Comparison of ENCODE assay signal across 17 cellular contexts in genomic region chr1:82445827-82446226, GRCh38.
A peak's percentile ranks its signal among the peaks of the same experiment; 100 is the strongest.
DNase-seq lines count a peak whose midpoint lies in the region; ATAC-seq and TF ChIP-seq lines count a peak whose summit lies in the region.
"Had no signal": no experiment of that assay in that cellular context is flagged by ENCODE, and none has a peak within 500 bp of the region (broad histone marks: within the 10 kb centered on the region; RNA-seq: fewer than 3 reads in every experiment).

No MANE protein-coding gene starts in this region.

- intact Hi-C loops in left ventricle myocardium inferior (cut with micrococcal nuclease) (no loop called here), left ventricle myocardium superior (cut with micrococcal nuclease) (no loop called here)

- H3K4me1 Mint-ChIP-seq in nephron = no peaks in the 10 kb centered on the region
- H3K4me1 Mint-ChIP-seq: CD14-positive monocyte; CD8-positive, alpha-beta memory T cell; IgD-negative memory B cell had no signal

- H3K4me3 Mint-ChIP-seq in nephron = no peak overlapping the region
- H3K4me3 Mint-ChIP-seq: CD14-positive monocyte; CD8-positive, alpha-beta memory T cell had no signal

- in situ Hi-C loops in GM13977 (cut with MboI; ENCODE audit: low pct_unique_long_range_greater_than_20kb, low sequenced_read_pairs, unreplicated experiment) = no loop called here

- peak overlapping the region; percentile 15 for H3K4me2 ChIP-seq in fibroblast of lung (ENCODE audit: extremely low read depth, insufficient read depth, low read length)

- no peaks in the 10 kb centered on the region for H3K79me2 ChIP-seq in fibroblast of lung (ENCODE audit: control insufficient read depth, insufficient read depth, low read length)

- H3K9me3 ChIP-seq in left ventricle myocardium inferior (replicated peaks) = no peaks in the 10 kb centered on the region
- H3K9me3 ChIP-seq in fibroblast of lung (ENCODE audit: control insufficient read depth, insufficient read depth, low read depth, low read length) = no peaks in the 10 kb centered on the region
- H3K9me3 ChIP-seq: Caco-2 had no signal

- no peaks in the 10 kb centered on the region for H3K36me3 ChIP-seq in left ventricle myocardium inferior
- no peaks in the 10 kb centered on the region for H3K36me3 ChIP-seq in fibroblast of lung (ENCODE audit: control insufficient read depth, insufficient read depth, low read length)

- H4K20me1 ChIP-seq in fibroblast of lung (ENCODE audit: control insufficient read depth, extremely low read depth, insufficient read depth, low read length) = no peaks in the 10 kb centered on the region

- H3K27ac ChIP-seq in left ventricle myocardium inferior (replicated peaks) (peak overlapping the region; percentile 18), fibroblast of lung (ENCODE audit: insufficient read depth, low read length) (no peak overlapping the region)
- H3K27ac ChIP-seq: 22Rv1, HL-60 had no signal

- ATAC-seq in left ventricle myocardium superior (no peak), GM18858 (IDR thresholded peaks at IDR 0.05; ENCODE audit: unreplicated experiment) (no peak), HG03139 (IDR thresholded peaks at IDR 0.05; ENCODE audit: unreplicated experiment) (no peak)
- ATAC-seq: HCT116 had no signal

- no peak overlapping the region for H3K4me3 ChIP-seq in left ventricle myocardium inferior
- no peak overlapping the region for H3K4me3 ChIP-seq in fibroblast of lung (replicated peaks in 1 of 4; ENCODE audit: control extremely low read depth in 1 of 4, insufficient read depth in 1 of 4, low read depth in 3 of 4, low read length in 4 of 4)

- no peak for TF ChIP-seq CTCF in left ventricle myocardium inferior (IDR thresholded peaks at IDR 0.05; ENCODE audit: borderline replicate concordance)
- no peak for TF ChIP-seq CTCF in fibroblast of lung (conservative IDR thresholded peaks at IDR 0.05 in 1 of 2, IDR thresholded peaks at IDR 0.05 in 1 of 2; ENCODE audit: low read depth in 1 of 2, low read length in 2 of 2)
- no peak for TF ChIP-seq CTCF in nephron (IDR thresholded peaks at IDR 0.05; ENCODE audit: unreplicated experiment in 3 of 3)
- no peak for TF ChIP-seq CTCF in GM13977 (IDR thresholded peaks at IDR 0.05; ENCODE audit: extremely low read depth, insufficient read depth, missing control alignments)

- no peaks in the 10 kb centered on the region for H3K27me3 Mint-ChIP-seq in nephron (ENCODE audit: low read depth)
- H3K27me3 Mint-ChIP-seq: IgD-negative memory B cell had no signal

- H3K27ac Mint-ChIP-seq in nephron = peak overlapping the region in 2 of 3 experiments; percentile 49 to 83
- H3K27ac Mint-ChIP-seq: CD14-positive monocyte; CD8-positive, alpha-beta memory T cell; IgD-negative memory B cell had no signal

- H3K27me3 ChIP-seq in left ventricle myocardium inferior (ENCODE audit: low read depth) = no peaks in the 10 kb centered on the region
- no peaks in the 10 kb centered on the region for H3K27me3 ChIP-seq in fibroblast of lung (ENCODE audit: control insufficient read depth, insufficient read depth, low read length)

- H3K36me3 Mint-ChIP-seq in nephron (ENCODE audit: low read depth) = no peaks in the 10 kb centered on the region
- H3K36me3 Mint-ChIP-seq: CD14-positive monocyte; CD8-positive, alpha-beta memory T cell; IgD-negative memory B cell had no signal

- H3K4me1 ChIP-seq in left ventricle myocardium inferior = no peaks in the 10 kb centered on the region
- H3K4me1 ChIP-seq in fibroblast of lung (ENCODE audit: control insufficient read depth, extremely low read depth, insufficient read depth, low read length) = no peaks in the 10 kb centered on the region
- H3K4me1 ChIP-seq: Caco-2 had no signal

- no peak for DNase-seq in left ventricle myocardium inferior
- no peak for DNase-seq in left ventricle myocardium superior
- peak; percentile 0 to 56 for DNase-seq in fibroblast of lung (ENCODE audit: low read depth in 2 of 2)
- DNase-seq in GM13977 (ENCODE audit: low spot score) = no peak
- no peak for DNase-seq in HUDEP-2 (lab: John Stamatoyannopoulos, UW; ENCODE audit: unreplicated experiment in 76 of 76)
- DNase-seq: Caco-2; CD8-positive, alpha-beta memory T cell; DND-41; GF-D8 had no signal

- no peak overlapping the region for H2AFZ ChIP-seq in fibroblast of lung (ENCODE audit: low read length)

- peaks cover 3% of the 10 kb centered on the region for H3K9me3 Mint-ChIP-seq in nephron

- no peak overlapping the region for H3K9ac ChIP-seq in fibroblast of lung (ENCODE audit: insufficient read depth, low read length)

Comparison
In these comparisons a context has a peak if more than half of its experiments do, and no peak if none do; other contexts are left out.
1. DNase-seq: peak in fibroblast of lung (2 of 2); none in left ventricle myocardium inferior (single experiment), left ventricle myocardium superior (single experiment), GM13977 (single experiment) and HUDEP-2 (0 of 76).